ENCODE assay signal across 26 cellular contexts in the genomic region with DNA sequence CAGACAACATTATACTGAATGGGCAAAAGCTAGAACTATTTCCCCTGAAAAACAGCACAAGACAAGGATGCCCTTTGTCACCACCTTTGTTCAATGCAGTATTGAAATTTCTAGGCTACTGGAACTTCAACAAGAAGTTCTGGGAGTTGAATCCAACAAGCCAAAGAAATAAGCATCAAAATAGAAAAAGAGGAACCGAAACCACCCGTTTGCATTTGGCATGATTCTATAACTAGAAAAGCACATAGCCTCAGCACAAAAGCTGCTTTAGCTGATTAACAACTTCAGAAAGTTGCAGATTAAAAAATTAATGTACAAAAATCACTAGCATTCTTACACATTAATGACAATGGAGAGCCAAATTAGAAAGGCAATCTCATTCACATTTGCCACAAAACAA.
"Had no signal": no experiment of that assay in that cellular context is flagged by ENCODE, and none has a peak within 500 bp of the region (broad histone marks: within the 10 kb centered on the region; RNA-seq: fewer than 3 reads in every experiment).

No MANE protein-coding gene starts in this region.

- H3K27ac ChIP-seq: colonic mucosa, esophagus muscularis mucosa, foreskin keratinocyte, heart right ventricle, neutrophil, pancreas, right lobe of liver, thoracic aorta, tibial nerve, upper lobe of left lung had no signal

- H3K27me3 ChIP-seq: colonic mucosa, esophagus muscularis mucosa, foreskin keratinocyte, heart right ventricle, neutrophil, pancreas, right lobe of liver, tibial nerve, upper lobe of left lung had no signal

- DNase-seq: colonic mucosa; dermis blood vessel endothelial cell; effector memory CD4-positive, alpha-beta T cell; foreskin keratinocyte; glutamatergic neuron; heart right ventricle; hippocampal formation; left ventricle myocardium superior; mucosa of descending colon; naive B cell; pancreas; retina; right lobe of liver; small intestine; stimulated activated CD4-positive, alpha-beta T cell treated with anti-CD3 and anti-CD28 coated beads, Interleukin-15, amount 100 ng/mL, for 24 hours; stimulated activated CD4-positive, alpha-beta T cell treated with anti-CD3 and anti-CD28 coated beads, Interleukin-2, amount 100 ng/mL, for 48 hours; stimulated activated naive B cell treated with anti-CD40 and anti-IgM and Interleukin-4, amounts not matched to agents 10 μg/mL and 1 μg/mL and 100 μg/mL, for 72 hours; upper lobe of left lung had no signal

- FAIRE-seq: keratinocyte, pancreas, urothelium cell line had no signal

- H3K36me3 ChIP-seq: colonic mucosa, esophagus muscularis mucosa, heart right ventricle, neutrophil, pancreas, right lobe of liver, thoracic aorta, tibial nerve, upper lobe of left lung had no signal

- ATAC-seq: foreskin keratinocyte; heart right ventricle; left ventricle myocardium superior; mucosa of descending colon; natural killer cell treated with Interleukin-12 subunit alpha and Interleukin-12 subunit beta and Interleukin-15 and Interleukin-18, amount 100 ng/mL, for 72 hours; pancreas; right lobe of liver; stimulated activated naive B cell treated with anti-CD40 and anti-IgM and Interleukin-4, amounts not matched to agents 10 μg/mL and 1 μg/mL and 100 μg/mL, for 72 hours had no signal

- H3K4me3 ChIP-seq: colonic mucosa, esophagus muscularis mucosa, heart right ventricle, lung, mucosa of descending colon, pancreas, right lobe of liver, thoracic aorta, tibial nerve, upper lobe of left lung had no signal

- H3K4me1 ChIP-seq: colonic mucosa, esophagus muscularis mucosa, foreskin keratinocyte, heart right ventricle, pancreas, right lobe of liver, tibial nerve, upper lobe of left lung had no signal

- H3K9me3 ChIP-seq: colonic mucosa, esophagus muscularis mucosa, heart right ventricle, mucosa of descending colon, neutrophil, pancreas, right lobe of liver, thoracic aorta, tibial nerve, upper lobe of left lung had no signal
